Comparison of ENCODE assay signal across 20 cellular contexts in the genomic region with DNA sequence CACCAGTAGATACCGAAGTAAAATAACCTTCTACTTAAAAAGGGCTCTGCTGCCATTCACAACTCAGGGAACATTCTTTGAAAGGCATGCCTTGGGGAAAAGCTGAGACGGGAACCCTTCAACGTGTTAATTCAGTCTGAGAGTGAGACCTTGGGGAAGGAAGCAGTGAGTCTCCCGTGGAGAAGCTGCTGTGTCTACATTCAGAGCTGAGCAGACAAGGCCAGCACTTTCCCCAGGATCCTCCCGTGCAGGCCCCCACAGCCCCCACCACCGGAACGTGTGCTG.
"Had no signal": no experiment of that assay in that cellular context is flagged by ENCODE, and none has a peak within 500 bp of the region (broad histone marks: within the 10 kb centered on the region; RNA-seq: fewer than 3 reads in every experiment).

No MANE protein-coding gene starts in this region.

- H3K4me3 ChIP-seq: adrenal gland, cardiac muscle cell, lung, psoas muscle, right lobe of liver, SK-N-MC, smooth muscle cell, suprapubic skin, transverse colon had no signal

- H3K27ac ChIP-seq: adrenal gland, cardiac muscle cell, psoas muscle, right lobe of liver, SK-N-MC, suprapubic skin, transverse colon had no signal

- H3K4me1 ChIP-seq: adrenal gland, psoas muscle, right lobe of liver, suprapubic skin, transverse colon had no signal

- H3K36me3 ChIP-seq: adrenal gland, cardiac muscle cell, right lobe of liver, suprapubic skin, transverse colon had no signal

- H3K27me3 ChIP-seq: adrenal gland, cardiac muscle cell, right lobe of liver, transverse colon had no signal

- ATAC-seq: activated CD4-positive, alpha-beta T cell treated with anti-CD3 and anti-CD28 coated beads for 36 hours; activated naive CD4-positive, alpha-beta T cell treated with anti-CD3 and anti-CD28 coated beads, Interleukin-2, amount 50 U/mL, for 72 hours; natural killer cell treated with Interleukin-12 subunit alpha and Interleukin-12 subunit beta and Interleukin-15 and Interleukin-18, amount 100 ng/mL, for 72 hours; psoas muscle; right lobe of liver; stimulated activated naive CD8-positive, alpha-beta T cell treated with anti-CD3 and anti-CD28 coated beads, Interleukin-15, amount 100 ng/mL, for 72 hours; WTC11 had no signal

- H3K9me3 ChIP-seq: adrenal gland, psoas muscle, right lobe of liver, suprapubic skin, transverse colon had no signal

- DNase-seq: activated CD4-positive, alpha-beta memory T cell treated with anti-CD3 and anti-CD28 coated beads, Interleukin-2, amount 10 ng/mL, durations not matched to agents 7 days and 5 days; activated CD4-positive, alpha-beta T cell treated with anti-CD3 and anti-CD28 coated beads for 36 hours; activated gamma-delta T cell; activated T-cell treated with anti-CD3 and anti-CD28 coated beads, Interleukin-2, amount 50 U/mL, for 48 hours; foreskin melanocyte; hypothalamus; right lobe of liver; stimulated activated CD4-positive, alpha-beta T cell treated with anti-CD3 and anti-CD28 coated beads, Interleukin-4, amount 100 ng/mL, for 1 hour; stimulated activated naive CD8-positive, alpha-beta T cell treated with anti-CD3 and anti-CD28 coated beads, Interleukin-15, amount 100 ng/mL, for 72 hours had no signal

- H3K4me2 ChIP-seq: smooth muscle cell had no signal
